In genomic region chr10:16440396-16441105, GRCh38 we compare ENCODE assay signal across 8 cellular contexts. TPM values are rescaled to one million over a fixed set of nuclear protein-coding genes. Genes with fewer than 3 reads are reported as not detected.
DNase-seq lines count a peak whose midpoint lies in the region; ATAC-seq and FAIRE-seq lines count a peak whose summit lies in the region.

No MANE protein-coding gene starts in this region.

- intact Hi-C loops in activated T-helper 2 cell treated with anti-CD3 and anti-CD28 coated beads, Interferon-gamma antibody, Interleukin-2, Interleukin-4, amounts not matched to agents 10 μg/mL and 5 μg/mL and 100 μg/mL, durations not matched to agents 14 hours and 24 hours and 36 hours (cut with micrococcal nuclease) = no loop called here

- peak overlapping the region; percentile 51 for H3K27ac Mint-ChIP-seq in activated T-helper 2 cell treated with anti-CD3 and anti-CD28 coated beads, Interferon-gamma antibody, Interleukin-2, Interleukin-4, amounts not matched to agents 10 μg/mL and 5 μg/mL and 100 μg/mL, durations not matched to agents 14 hours and 24 hours and 36 hours

- H3K9me3 Mint-ChIP-seq in activated T-helper 2 cell treated with anti-CD3 and anti-CD28 coated beads, Interferon-gamma antibody, Interleukin-2, Interleukin-4, amounts not matched to agents 10 μg/mL and 5 μg/mL and 100 μg/mL, durations not matched to agents 14 hours and 24 hours and 36 hours = no peaks in the 10 kb centered on the region

- H3K4me3 Mint-ChIP-seq in activated T-helper 2 cell treated with anti-CD3 and anti-CD28 coated beads, Interferon-gamma antibody, Interleukin-2, Interleukin-4, amounts not matched to agents 10 μg/mL and 5 μg/mL and 100 μg/mL, durations not matched to agents 14 hours and 24 hours and 36 hours (ENCODE audit: low read depth) = peak overlapping the region; percentile 14

- H3K27me3 Mint-ChIP-seq in activated T-helper 2 cell treated with anti-CD3 and anti-CD28 coated beads, Interferon-gamma antibody, Interleukin-2, Interleukin-4, amounts not matched to agents 10 μg/mL and 5 μg/mL and 100 μg/mL, durations not matched to agents 14 hours and 24 hours and 36 hours (ENCODE audit: low read depth) = no peaks in the 10 kb centered on the region

- H3K4me1 Mint-ChIP-seq in activated T-helper 2 cell treated with anti-CD3 and anti-CD28 coated beads, Interferon-gamma antibody, Interleukin-2, Interleukin-4, amounts not matched to agents 10 μg/mL and 5 μg/mL and 100 μg/mL, durations not matched to agents 14 hours and 24 hours and 36 hours (ENCODE audit: low read depth) = peaks cover 39% of the 10 kb centered on the region

- no peak for ATAC-seq in HG03342 (IDR thresholded peaks at IDR 0.05; ENCODE audit: unreplicated experiment)

- DNase-seq in stimulated activated CD4-positive, alpha-beta T cell treated with anti-CD3 and anti-CD28 coated beads, Interleukin-4, amount 100 ng/mL, for 1 hour = peak; percentile 7
- no peak for DNase-seq in stimulated activated CD4-positive, alpha-beta T cell treated with anti-CD3 and anti-CD28 coated beads, Interleukin-2, amount 100 ng/mL, for 48 hours
- no peak for DNase-seq in activated T-helper 2 cell treated with anti-CD3 and anti-CD28 coated beads, Interferon-gamma antibody, Interleukin-2, Interleukin-4, amounts not matched to agents 10 μg/mL and 5 μg/mL and 100 μg/mL, durations not matched to agents 14 hours and 24 hours and 36 hours (ENCODE audit: low spot score)
- DNase-seq in left kidney (ENCODE audit: low read depth, low spot score) (peak; percentile 18), urothelium cell line (ENCODE audit: low spot score) (peak; percentile 35), SKM-1 (lab: John Stamatoyannopoulos, UW; ENCODE audit: unreplicated experiment) (no peak), NCI-H524 (lab: John Stamatoyannopoulos, UW) (no peak)

- peaks cover 46% of the 10 kb centered on the region for H3K36me3 Mint-ChIP-seq in activated T-helper 2 cell treated with anti-CD3 and anti-CD28 coated beads, Interferon-gamma antibody, Interleukin-2, Interleukin-4, amounts not matched to agents 10 μg/mL and 5 μg/mL and 100 μg/mL, durations not matched to agents 14 hours and 24 hours and 36 hours (ENCODE audit: low read depth)

- FAIRE-seq in urothelium cell line (lab: Jason Lieb, UNC) = no peak

RNA-seq across cellular contexts. Expression of gene PTER, which starts 3.7 kb away (rescaled TPM):
- total RNA-seq in activated T-helper 2 cell treated with anti-CD3 and anti-CD28 coated beads, Interferon-gamma antibody, Interleukin-2, Interleukin-4, amounts not matched to agents 10 μg/mL and 5 μg/mL and 100 μg/mL, durations not matched to agents 14 hours and 24 hours and 36 hours = 18.9 and 19.9 TPM in 2 replicates

Comparison
In these comparisons a context has a peak if more than half of its experiments do, and no peak if none do; other contexts are left out.
1. DNase-seq: peak in stimulated activated CD4-positive, alpha-beta T cell treated with anti-CD3 and anti-CD28 coated beads, Interleukin-4, amount 100 ng/mL, for 1 hour (single experiment), left kidney (single experiment) and urothelium cell line (single experiment); none in stimulated activated CD4-positive, alpha-beta T cell treated with anti-CD3 and anti-CD28 coated beads, Interleukin-2, amount 100 ng/mL, for 48 hours (0 of 2), activated T-helper 2 cell treated with anti-CD3 and anti-CD28 coated beads, Interferon-gamma antibody, Interleukin-2, Interleukin-4, amounts not matched to agents 10 μg/mL and 5 μg/mL and 100 μg/mL, durations not matched to agents 14 hours and 24 hours and 36 hours (single experiment), SKM-1 (single experiment) and NCI-H524 (0 of 2).